In the genomic region with DNA sequence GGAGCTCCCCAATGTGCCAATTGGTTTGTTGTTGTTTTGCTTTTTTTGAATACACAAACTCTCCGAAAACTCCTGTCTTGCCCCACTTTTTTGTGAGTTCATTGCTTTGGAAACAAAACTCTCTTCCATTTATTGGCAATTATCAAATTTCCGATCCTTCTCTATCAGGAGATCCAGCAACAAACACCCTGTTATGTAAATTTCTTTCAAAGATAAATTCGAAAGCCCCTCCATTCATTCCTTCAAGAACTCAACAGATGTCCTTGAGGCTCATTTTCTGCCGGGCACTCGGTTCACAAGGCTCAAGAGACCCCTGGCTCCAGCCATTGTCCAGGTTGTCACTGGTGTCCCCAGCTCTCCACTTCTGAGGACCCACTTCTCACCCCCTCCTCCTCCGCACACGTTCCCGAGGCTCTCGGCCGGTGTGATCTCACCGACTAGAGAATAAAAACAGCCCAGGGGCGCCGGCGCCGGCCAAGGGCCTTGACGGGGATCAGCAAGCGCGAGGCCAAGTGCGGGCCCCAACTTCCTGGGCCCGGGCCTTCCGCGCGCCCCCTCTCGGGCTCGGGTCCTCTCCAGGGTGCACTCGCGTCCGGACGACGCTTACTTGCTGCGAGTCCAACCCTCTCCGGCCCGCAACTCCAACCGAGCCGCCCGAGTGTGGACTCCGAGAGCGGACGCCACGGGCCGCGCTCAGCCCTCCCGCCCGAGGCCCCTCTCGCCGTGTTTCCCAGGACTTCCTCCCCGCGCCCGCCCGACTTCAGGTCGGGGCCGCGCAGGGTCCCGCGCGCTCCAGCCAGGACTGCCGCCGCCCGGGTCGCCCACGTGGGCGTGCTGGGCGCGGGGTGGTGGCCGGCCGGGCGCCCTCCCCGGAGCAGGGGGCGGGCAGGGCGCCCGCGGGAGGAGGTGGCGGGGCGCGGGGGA, we compare ENCODE assay signal across 1 cellular context.
TF ChIP-seq lines count a peak whose summit lies in the region.

No MANE protein-coding gene starts in this region.

TF ChIP-seq in K562, 482 proteins besides CTCF, POLR2A, EP300 and RAD21 (continued from another document and continues in another):
- TF ChIP-seq PREB (CRISPR knock-in tag; IDR thresholded peaks at IDR 0.05) (no peak), KLF13 (tag; IDR thresholded peaks at IDR 0.05; ENCODE audit: borderline replicate concordance, low read depth) (no peak), ZBTB8A (IDR thresholded peaks at IDR 0.05; ENCODE audit: partially characterized antibody) (no peak), RFX1 (IDR thresholded peaks at IDR 0.05) (no peak), ZNF263 (CRISPR knock-in tag; IDR thresholded peaks at IDR 0.05; ENCODE audit: borderline replicate concordance) (peak; percentile 64; the same call in 1 of the 2 replicates), ZNF696 (CRISPR knock-in tag; conservative IDR thresholded peaks at IDR 0.05) (no peak), PHB (CRISPR knock-in tag; IDR thresholded peaks at IDR 0.05) (0 out of 2 replicates have a peak, but pooled peaks have one; percentile 39), L3MBTL2 (IDR thresholded peaks at IDR 0.05) (peak; percentile 91), ZFP1 (CRISPR knock-in tag; IDR thresholded peaks at IDR 0.05) (no peak), E2F6 (IDR thresholded peaks at IDR 0.05; ENCODE audit: borderline replicate concordance in 1 of 2, extremely low read depth in 1 of 2, insufficient read depth in 1 of 2, insufficient read length in 1 of 2, low read depth in 1 of 2, low read length in 1 of 2, poor library complexity in 1 of 2, severe bottlenecking in 1 of 2) (peak in 1 of 2 experiments; percentile 47), POLR2H (tag; IDR thresholded peaks at IDR 0.05; ENCODE audit: low read depth) (no peak), ZNF644 (tag; IDR thresholded peaks at IDR 0.05; ENCODE audit: low read depth) (no peak; the same call in 1 of the 2 replicates), HDAC3 (IDR thresholded peaks at IDR 0.05; ENCODE audit: borderline replicate concordance, partially characterized antibody) (peak; percentile 33), SMAD1 (IDR thresholded peaks at IDR 0.05; ENCODE audit: low read depth, low read length, partially characterized antibody) (no peak), SNRNP70 (optimal IDR thresholded peaks at IDR 0.05; ENCODE audit: low read depth, low read length) (no peak), E2F3 (CRISPR knock-in tag; IDR thresholded peaks at IDR 0.05) (peak; percentile 66; the same call in 1 of the 2 replicates), FOXK1 (CRISPR knock-in tag; IDR thresholded peaks at IDR 0.05; ENCODE audit: borderline replicate concordance) (no peak), ZNF780A (CRISPR knock-in tag; IDR thresholded peaks at IDR 0.05) (no peak), ZNF41 (CRISPR knock-in tag; conservative IDR thresholded peaks at IDR 0.05) (no peak), ZNF507 (tag; conservative IDR thresholded peaks at IDR 0.05) (no peak), ETS2 (tag; IDR thresholded peaks at IDR 0.05; ENCODE audit: borderline replicate concordance, poor library complexity, severe bottlenecking) (no peak), KHSRP (IDR thresholded peaks at IDR 0.05) (no peak), SREBF2 (CRISPR knock-in tag; IDR thresholded peaks at IDR 0.05) (0 out of 2 replicates have a peak, but pooled peaks have one; percentile 38), PYGO2 (tag; IDR thresholded peaks at IDR 0.05) (no peak), CBFB (CRISPR knock-in tag; IDR thresholded peaks at IDR 0.05) (0 out of 2 replicates have a peak, but pooled peaks have one; percentile 28), CAMTA2 (CRISPR knock-in tag; conservative IDR thresholded peaks at IDR 0.05) (no peak; the same call in 1 of the 2 replicates), DEAF1 (CRISPR knock-in tag; IDR thresholded peaks at IDR 0.05) (no peak), KLF10 (CRISPR knock-in tag; IDR thresholded peaks at IDR 0.05) (no peak), MLX (CRISPR knock-in tag; conservative IDR thresholded peaks at IDR 0.05) (no peak), CREB1 (IDR thresholded peaks at IDR 0.05) (no peak), CREB1 (CRISPR knock-in tag; IDR thresholded peaks at IDR 0.05) (no peak), TAF7 (tag; IDR thresholded peaks at IDR 0.05) (0 out of 2 replicates have a peak, but pooled peaks have one; percentile 42), KLF6 (CRISPR knock-in tag; IDR thresholded peaks at IDR 0.05; ENCODE audit: borderline replicate concordance) (no peak), ZNF57 (CRISPR knock-in tag; IDR thresholded peaks at IDR 0.05) (no peak), MITF (IDR thresholded peaks at IDR 0.05) (no peak), HEY1 (CRISPR knock-in tag; IDR thresholded peaks at IDR 0.05; ENCODE audit: borderline replicate concordance) (no peak), POLR2G (IDR thresholded peaks at IDR 0.05; ENCODE audit: low read depth, low read length) (peak; percentile 89), TGIF2 (CRISPR knock-in tag; IDR thresholded peaks at IDR 0.05) (no peak), NFXL1 (CRISPR knock-in tag; IDR thresholded peaks at IDR 0.05) (no peak), ZNF23 (CRISPR knock-in tag; IDR thresholded peaks at IDR 0.05) (no peak), TRIM24 (IDR thresholded peaks at IDR 0.05) (no peak), RAD51 (IDR thresholded peaks at IDR 0.05; ENCODE audit: borderline replicate concordance, low read depth) (no peak), ZNF165 (CRISPR knock-in tag; IDR thresholded peaks at IDR 0.05; ENCODE audit: borderline replicate concordance) (no peak), HBP1 (CRISPR knock-in tag; IDR thresholded peaks at IDR 0.05) (no peak), FOXK2 (conservative IDR thresholded peaks at IDR 0.05 in 1 of 2, IDR thresholded peaks at IDR 0.05 in 1 of 2; ENCODE audit: low read depth in 2 of 2) (no peak; a peak in 1 of 4 replicates), ARID2 (IDR thresholded peaks at IDR 0.05) (no peak)
- TF ChIP-seq, protein P1, sequence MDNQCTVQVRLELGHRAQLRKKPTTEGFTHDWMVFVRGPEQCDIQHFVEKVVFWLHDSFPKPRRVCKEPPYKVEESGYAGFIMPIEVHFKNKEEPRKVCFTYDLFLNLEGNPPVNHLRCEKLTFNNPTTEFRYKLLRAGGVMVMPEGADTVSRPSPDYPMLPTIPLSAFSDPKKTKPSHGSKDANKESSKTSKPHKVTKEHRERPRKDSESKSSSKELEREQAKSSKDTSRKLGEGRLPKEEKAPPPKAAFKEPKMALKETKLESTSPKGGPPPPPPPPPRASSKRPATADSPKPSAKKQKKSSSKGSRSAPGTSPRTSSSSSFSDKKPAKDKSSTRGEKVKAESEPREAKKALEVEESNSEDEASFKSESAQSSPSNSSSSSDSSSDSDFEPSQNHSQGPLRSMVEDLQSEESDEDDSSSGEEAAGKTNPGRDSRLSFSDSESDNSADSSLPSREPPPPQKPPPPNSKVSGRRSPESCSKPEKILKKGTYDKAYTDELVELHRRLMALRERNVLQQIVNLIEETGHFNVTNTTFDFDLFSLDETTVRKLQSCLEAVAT (IDR thresholded peaks at IDR 0.05) = 0 out of 4 replicates have a peak, but pooled peaks of 1 of the 2 experiments have one; percentile 16
- TF ChIP-seq, protein P2, sequence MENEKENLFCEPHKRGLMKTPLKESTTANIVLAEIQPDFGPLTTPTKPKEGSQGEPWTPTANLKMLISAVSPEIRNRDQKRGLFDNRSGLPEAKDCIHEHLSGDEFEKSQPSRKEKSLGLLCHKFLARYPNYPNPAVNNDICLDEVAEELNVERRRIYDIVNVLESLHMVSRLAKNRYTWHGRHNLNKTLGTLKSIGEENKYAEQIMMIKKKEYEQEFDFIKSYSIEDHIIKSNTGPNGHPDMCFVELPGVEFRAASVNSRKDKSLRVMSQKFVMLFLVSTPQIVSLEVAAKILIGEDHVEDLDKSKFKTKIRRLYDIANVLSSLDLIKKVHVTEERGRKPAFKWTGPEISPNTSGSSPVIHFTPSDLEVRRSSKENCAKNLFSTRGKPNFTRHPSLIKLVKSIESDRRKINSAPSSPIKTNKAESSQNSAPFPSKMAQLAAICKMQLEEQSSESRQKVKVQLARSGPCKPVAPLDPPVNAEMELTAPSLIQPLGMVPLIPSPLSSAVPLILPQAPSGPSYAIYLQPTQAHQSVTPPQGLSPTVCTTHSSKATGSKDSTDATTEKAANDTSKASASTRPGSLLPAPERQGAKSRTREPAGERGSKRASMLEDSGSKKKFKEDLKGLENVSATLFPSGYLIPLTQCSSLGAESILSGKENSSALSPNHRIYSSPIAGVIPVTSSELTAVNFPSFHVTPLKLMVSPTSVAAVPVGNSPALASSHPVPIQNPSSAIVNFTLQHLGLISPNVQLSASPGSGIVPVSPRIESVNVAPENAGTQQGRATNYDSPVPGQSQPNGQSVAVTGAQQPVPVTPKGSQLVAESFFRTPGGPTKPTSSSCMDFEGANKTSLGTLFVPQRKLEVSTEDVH (IDR thresholded peaks at IDR 0.05; ENCODE audit: low read depth, partially characterized antibody) = no peak
- TF ChIP-seq, protein P3, sequence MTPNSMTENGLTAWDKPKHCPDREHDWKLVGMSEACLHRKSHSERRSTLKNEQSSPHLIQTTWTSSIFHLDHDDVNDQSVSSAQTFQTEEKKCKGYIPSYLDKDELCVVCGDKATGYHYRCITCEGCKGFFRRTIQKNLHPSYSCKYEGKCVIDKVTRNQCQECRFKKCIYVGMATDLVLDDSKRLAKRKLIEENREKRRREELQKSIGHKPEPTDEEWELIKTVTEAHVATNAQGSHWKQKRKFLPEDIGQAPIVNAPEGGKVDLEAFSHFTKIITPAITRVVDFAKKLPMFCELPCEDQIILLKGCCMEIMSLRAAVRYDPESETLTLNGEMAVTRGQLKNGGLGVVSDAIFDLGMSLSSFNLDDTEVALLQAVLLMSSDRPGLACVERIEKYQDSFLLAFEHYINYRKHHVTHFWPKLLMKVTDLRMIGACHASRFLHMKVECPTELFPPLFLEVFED (CRISPR knock-in tag; conservative IDR thresholded peaks at IDR 0.05) = no peak
- TF ChIP-seq, protein P4, sequence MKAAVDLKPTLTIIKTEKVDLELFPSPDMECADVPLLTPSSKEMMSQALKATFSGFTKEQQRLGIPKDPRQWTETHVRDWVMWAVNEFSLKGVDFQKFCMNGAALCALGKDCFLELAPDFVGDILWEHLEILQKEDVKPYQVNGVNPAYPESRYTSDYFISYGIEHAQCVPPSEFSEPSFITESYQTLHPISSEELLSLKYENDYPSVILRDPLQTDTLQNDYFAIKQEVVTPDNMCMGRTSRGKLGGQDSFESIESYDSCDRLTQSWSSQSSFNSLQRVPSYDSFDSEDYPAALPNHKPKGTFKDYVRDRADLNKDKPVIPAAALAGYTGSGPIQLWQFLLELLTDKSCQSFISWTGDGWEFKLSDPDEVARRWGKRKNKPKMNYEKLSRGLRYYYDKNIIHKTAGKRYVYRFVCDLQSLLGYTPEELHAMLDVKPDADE (conservative IDR thresholded peaks at IDR 0.05; ENCODE audit: control insufficient read depth, low read depth, low read length) = no peak
- TF ChIP-seq, protein P5, sequence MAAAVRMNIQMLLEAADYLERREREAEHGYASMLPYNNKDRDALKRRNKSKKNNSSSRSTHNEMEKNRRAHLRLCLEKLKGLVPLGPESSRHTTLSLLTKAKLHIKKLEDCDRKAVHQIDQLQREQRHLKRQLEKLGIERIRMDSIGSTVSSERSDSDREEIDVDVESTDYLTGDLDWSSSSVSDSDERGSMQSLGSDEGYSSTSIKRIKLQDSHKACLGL (CRISPR knock-in tag; IDR thresholded peaks at IDR 0.05; ENCODE audit: borderline replicate concordance, poor library complexity, severe bottlenecking) = no peak
